ENCODE assay signal across 17 cellular contexts in genomic region chr20:18705490-18705889, GRCh38.
DNase-seq lines count a peak whose midpoint lies in the region; ATAC-seq and TF ChIP-seq lines count a peak whose summit lies in the region.
"Had no signal": no experiment of that assay in that cellular context is flagged by ENCODE, and none has a peak within 500 bp of the region (broad histone marks: within the 10 kb centered on the region; RNA-seq: fewer than 3 reads in every experiment).

No MANE protein-coding gene starts in this region.

- H4K20me1 ChIP-seq in GM23248 (ENCODE audit: insufficient read depth), result no peaks in the 10 kb centered on the region

- TF ChIP-seq CTCF in gastroesophageal sphincter (IDR thresholded peaks at IDR 0.05), result no peak
- no peak for TF ChIP-seq CTCF in thyroid gland (IDR thresholded peaks at IDR 0.05)

- H3K79me2 ChIP-seq in GM23248 (ENCODE audit: insufficient read depth), result peaks cover 22% of the 10 kb centered on the region

- WGBS in GM23248 (ENCODE audit: low coverage in 1 of 2, low lambda C conversion rate in 2 of 2, missing lambda C conversion rate in 2 of 2), 2 experiments, result 38 to 41% methylated on average over 3 of the region's 3 CpGs
- WGBS in gastroesophageal sphincter (ENCODE audit: low coverage in 1 of 2), 2 donors, result 34 to 60% methylated on average over 2 to 3 of the region's 3 CpGs
- WGBS in thyroid gland, 2 donors, result 91 to 94% methylated on average over 3 of the region's 3 CpGs

- no peak for TF ChIP-seq EP300 in gastroesophageal sphincter (IDR thresholded peaks at IDR 0.05)

- H3K9me3 ChIP-seq in GM23248 (ENCODE audit: low read depth), result no peaks in the 10 kb centered on the region
- H3K9me3 ChIP-seq in adipocyte (ENCODE audit: control insufficient read depth, low read length), result no peaks in the 10 kb centered on the region
- no peaks in the 10 kb centered on the region for H3K9me3 ChIP-seq in gastroesophageal sphincter
- no peaks in the 10 kb centered on the region for H3K9me3 ChIP-seq in thyroid gland

- peak overlapping the region; percentile 94 for H3K27ac ChIP-seq in GM23248
- H3K27ac ChIP-seq in gastroesophageal sphincter, result no peak overlapping the region
- no peak overlapping the region for H3K27ac ChIP-seq in thyroid gland

- in situ Hi-C loops in GM23248 (cut with MboI), result no loop called here

- H3F3A ChIP-seq in GM23248 (ENCODE audit: insufficient read depth), result peaks cover 25% of the 10 kb centered on the region

- H2AFZ ChIP-seq in GM23248, result peak overlapping the region; percentile 78
- H2AFZ ChIP-seq: GM23338 had no signal

- H3K36me3 ChIP-seq in GM23248 (ENCODE audit: low read depth) (no peaks in the 10 kb centered on the region), adipocyte (ENCODE audit: control insufficient read depth, insufficient read depth, low read length, severe bottlenecking) (no peaks in the 10 kb centered on the region), gastroesophageal sphincter (no peaks in the 10 kb centered on the region), thyroid gland (no peaks in the 10 kb centered on the region)

- intact Hi-C loops in thyroid gland (cut with DNase I), result no loop called here

- TF ChIP-seq POLR2A in gastroesophageal sphincter (IDR thresholded peaks at IDR 0.05) (no peak), thyroid gland (IDR thresholded peaks at IDR 0.05) (no peak)

- H3K9ac ChIP-seq in GM23248 (peak overlapping the region; percentile 58), adipocyte (ENCODE audit: low read length) (no peak overlapping the region)

- no peaks in the 10 kb centered on the region for H3K9me2 ChIP-seq in GM23248 (ENCODE audit: insufficient read depth)

- peaks cover 30% of the 10 kb centered on the region for H3K4me1 ChIP-seq in GM23248 (ENCODE audit: insufficient read depth)
- peaks cover 27% of the 10 kb centered on the region for H3K4me1 ChIP-seq in adipocyte (ENCODE audit: control insufficient read depth, insufficient read depth, low read length)
- H3K4me1 ChIP-seq in gastroesophageal sphincter, result no peaks in the 10 kb centered on the region
- peaks cover 0 to 4% of the 10 kb centered on the region in 2 donors for H3K4me1 ChIP-seq in thyroid gland

- H3K27me3 ChIP-seq in GM23248 (replicated peaks; ENCODE audit: insufficient read depth) (no peaks in the 10 kb centered on the region), adipocyte (replicated peaks; ENCODE audit: control insufficient read depth, insufficient read depth, low read length) (no peaks in the 10 kb centered on the region), gastroesophageal sphincter (no peaks in the 10 kb centered on the region), thyroid gland (no peaks in the 10 kb centered on the region)

- H3K4me3 ChIP-seq in GM23248 (peak overlapping the region; percentile 52), adipocyte (ENCODE audit: low read length) (peak overlapping the region; percentile 20), gastroesophageal sphincter (no peak overlapping the region), thyroid gland (replicated peaks in 1 of 3) (no peak overlapping the region)
- H3K4me3 ChIP-seq: GM23338 had no signal

- H3K4me2 ChIP-seq in GM23248 (ENCODE audit: unreplicated experiment), result peak overlapping the region; percentile 79
- H3K4me2 ChIP-seq: GM23338 had no signal

- DNase-seq in GM23248 (peak; percentile 96), adipocyte (ENCODE audit: low read depth) (peak; percentile 63), stromal cell of bone marrow (ENCODE audit: low read depth) (peak; percentile 76), thyroid gland (no peak), NCI-H1436 treated with DMSO at 0.1 percent for 48 hours (lab: John Stamatoyannopoulos, UW) (no peak), nucleus accumbens (lab: John Stamatoyannopoulos, UW) (no peak)
- DNase-seq: activated CD4-positive, alpha-beta memory T cell treated with anti-CD3 and anti-CD28 coated beads for 36 hours; activated effector memory CD4-positive, alpha-beta T cell treated with anti-CD3 and anti-CD28 coated beads, Interleukin-2, amount 50 U/mL, for 16 hours; kidney; naive thymus-derived CD4-positive, alpha-beta T cell; NCI-H1105; NCI-H510A; RPMI8226; substantia nigra; T-helper 9 cell had no signal

- peak; percentile 28 for ATAC-seq in gastroesophageal sphincter
- ATAC-seq: GM23338; naive thymus-derived CD4-positive, alpha-beta T cell had no signal

Comparison
In these comparisons a context has a peak if more than half of its experiments do, and no peak if none do; other contexts are left out.
1. DNase-seq: peak in GM23248 (single experiment), adipocyte (single experiment) and stromal cell of bone marrow (single experiment); none in thyroid gland (0 of 2), NCI-H1436 treated with DMSO at 0.1 percent for 48 hours (single experiment) and nucleus accumbens (0 of 56).
2. H3K4me3 ChIP-seq: peak in GM23248 (single experiment) and adipocyte (single experiment); none in gastroesophageal sphincter (0 of 2) and thyroid gland (0 of 3).